Comparison of ENCODE assay signal across 24 cellular contexts in genomic region chr6:120947111-120947510, GRCh38.
"Had no signal": no experiment of that assay in that cellular context is flagged by ENCODE, and none has a peak within 500 bp of the region (broad histone marks: within the 10 kb centered on the region; RNA-seq: fewer than 3 reads in every experiment).

No MANE protein-coding gene starts in this region.

- H3K36me3 ChIP-seq: right atrium auricular region, spleen, suprapubic skin, thoracic aorta, tibial artery, upper lobe of right lung had no signal

- FAIRE-seq: urothelium cell line had no signal

- H3K4me3 Mint-ChIP-seq: mesothelial cell of epicardium; naive B cell; natural killer cell treated with Interleukin-12 subunit alpha and Interleukin-12 subunit beta and Interleukin-15 and Interleukin-18, amount 100 ng/mL, for 72 hours; neural crest cell; stimulated activated effector memory CD8-positive, alpha-beta T cell treated with anti-CD3 and anti-CD28 coated beads, Interleukin-12 subunit alpha, Interleukin-12 subunit beta, amount 100 ng/mL, for 72 hours; stimulated activated naive CD8-positive, alpha-beta T cell treated with anti-CD3 and anti-CD28 coated beads, Interleukin-15, Interleukin-2, amounts not matched to agents 100 ng/mL and 50 ng/mL, for 24 hours had no signal

- H3K27me3 ChIP-seq: right atrium auricular region, spleen, suprapubic skin, tibial artery, upper lobe of right lung had no signal

- H3K27ac Mint-ChIP-seq: mesothelial cell of epicardium; naive B cell; natural killer cell treated with Interleukin-12 subunit alpha and Interleukin-12 subunit beta and Interleukin-15 and Interleukin-18, amount 100 ng/mL, for 72 hours; progenitor cell of endocrine pancreas; stimulated activated effector memory CD8-positive, alpha-beta T cell treated with anti-CD3 and anti-CD28 coated beads, Interleukin-12 subunit alpha, Interleukin-12 subunit beta, amount 100 ng/mL, for 72 hours; stimulated activated naive CD8-positive, alpha-beta T cell treated with anti-CD3 and anti-CD28 coated beads, Interleukin-15, Interleukin-2, amounts not matched to agents 100 ng/mL and 50 ng/mL, for 24 hours had no signal

- H3K27ac ChIP-seq: right atrium auricular region, skin epidermis, spleen, suprapubic skin, thoracic aorta, tibial artery, upper lobe of right lung had no signal

- H3K36me3 Mint-ChIP-seq: mesothelial cell of epicardium; naive B cell; natural killer cell treated with Interleukin-12 subunit alpha and Interleukin-12 subunit beta and Interleukin-15 and Interleukin-18, amount 100 ng/mL, for 72 hours; stimulated activated effector memory CD8-positive, alpha-beta T cell treated with anti-CD3 and anti-CD28 coated beads, Interleukin-12 subunit alpha, Interleukin-12 subunit beta, amount 100 ng/mL, for 72 hours had no signal

- H3K4me1 Mint-ChIP-seq: naive B cell; neural crest cell; stimulated activated effector memory CD8-positive, alpha-beta T cell treated with anti-CD3 and anti-CD28 coated beads, Interleukin-12 subunit alpha, Interleukin-12 subunit beta, amount 100 ng/mL, for 72 hours had no signal

- ATAC-seq: natural killer cell treated with Interleukin-12 subunit alpha and Interleukin-12 subunit beta and Interleukin-15 and Interleukin-18, amount 100 ng/mL, for 72 hours; sciatic nerve; stimulated activated effector memory CD8-positive, alpha-beta T cell treated with anti-CD3 and anti-CD28 coated beads, Interleukin-12 subunit alpha, Interleukin-12 subunit beta, amount 100 ng/mL, for 72 hours; upper lobe of right lung had no signal

- H3K4me3 ChIP-seq: lung, right atrium auricular region, skin epidermis, spleen, suprapubic skin, thoracic aorta, tibial artery, upper lobe of right lung had no signal

- H3K9me3 ChIP-seq: right atrium auricular region, spleen, suprapubic skin, thoracic aorta, tibial artery, upper lobe of right lung had no signal

- DNase-seq: head of caudate nucleus; hippocampal formation; mesendoderm; naive B cell; nucleus accumbens; spleen; stimulated activated CD4-positive, alpha-beta T cell treated with anti-CD3 and anti-CD28 coated beads, Interleukin-4, amount 100 ng/mL, for 24 hours; stimulated activated naive CD4-positive, alpha-beta T cell; tibial artery; trophoblast cell; upper lobe of right lung had no signal

- H3K9me3 Mint-ChIP-seq: mesothelial cell of epicardium; naive B cell; neural crest cell; stimulated activated effector memory CD8-positive, alpha-beta T cell treated with anti-CD3 and anti-CD28 coated beads, Interleukin-12 subunit alpha, Interleukin-12 subunit beta, amount 100 ng/mL, for 72 hours had no signal

- H3K4me1 ChIP-seq: right atrium auricular region, spleen, suprapubic skin, tibial artery, upper lobe of right lung had no signal

- H3K27me3 Mint-ChIP-seq: naive B cell; natural killer cell treated with Interleukin-12 subunit alpha and Interleukin-12 subunit beta and Interleukin-15 and Interleukin-18, amount 100 ng/mL, for 72 hours; progenitor cell of endocrine pancreas; stimulated activated naive CD8-positive, alpha-beta T cell treated with anti-CD3 and anti-CD28 coated beads, Interleukin-15, Interleukin-2, amounts not matched to agents 100 ng/mL and 50 ng/mL, for 24 hours had no signal
